ENCODE assay signal across 19 cellular contexts in the genomic region with DNA sequence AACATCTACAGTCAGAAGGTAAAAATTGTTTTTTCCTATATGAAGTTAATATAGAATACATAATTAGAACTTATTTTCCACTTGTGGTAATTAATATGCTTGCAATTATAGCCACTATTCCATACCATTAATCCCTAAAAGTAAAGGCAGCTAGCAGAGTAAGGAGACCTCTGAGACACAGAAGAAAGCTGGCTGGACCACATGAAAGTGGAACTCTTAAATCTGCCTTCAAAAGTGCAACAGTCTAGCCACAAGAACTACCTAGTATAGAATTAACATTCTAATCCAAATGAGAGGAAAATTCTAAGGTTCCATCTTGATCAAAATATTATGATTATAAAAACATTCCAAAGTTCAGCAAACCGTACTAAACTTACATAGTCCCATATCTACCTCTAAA. TPM values are rescaled to one million over a fixed set of nuclear protein-coding genes. Genes with fewer than 3 reads are reported as not detected.
DNase-seq lines count a peak whose midpoint lies in the region; ATAC-seq, FAIRE-seq and TF ChIP-seq lines count a peak whose summit lies in the region.
"Had no signal": no experiment of that assay in that cellular context is flagged by ENCODE, and none has a peak within 500 bp of the region (broad histone marks: within the 10 kb centered on the region; RNA-seq: fewer than 3 reads in every experiment).

No MANE protein-coding gene starts in this region.

- no peaks in the 10 kb centered on the region for H3F3A ChIP-seq in MM.1S (ENCODE audit: insufficient read depth, low read length)

- TF ChIP-seq EP300 in K562 (IDR thresholded peaks at IDR 0.05; ENCODE audit: low read length), result no peak

- no peak for TF ChIP-seq RAD21 in K562 (CRISPR knock-in tag; conservative IDR thresholded peaks at IDR 0.05 in 1 of 2, IDR thresholded peaks at IDR 0.05 in 1 of 2)

- H3K9me3 ChIP-seq in MM.1S (replicated peaks; ENCODE audit: insufficient read depth, low read length) (no peaks in the 10 kb centered on the region), K562 (replicated peaks; ENCODE audit: control insufficient read depth, insufficient read depth, low read depth, low read length) (no peaks in the 10 kb centered on the region), mesenchymal stem cell (ENCODE audit: control insufficient read depth, low read length) (no peaks in the 10 kb centered on the region), breast epithelium (no peaks in the 10 kb centered on the region)

- H3K27me3 ChIP-seq in MM.1S (replicated peaks; ENCODE audit: insufficient read depth, low read length) (no peaks in the 10 kb centered on the region), K562 (ENCODE audit: control insufficient read depth in 2 of 2, insufficient read depth in 2 of 2, low read length in 2 of 2) (no peaks in the 10 kb centered on the region), mesenchymal stem cell (ENCODE audit: control insufficient read depth in 1 of 2, insufficient read depth in 1 of 2, low read length in 2 of 2) (no peaks in the 10 kb centered on the region), breast epithelium (no peaks in the 10 kb centered on the region)

- TF ChIP-seq POLR2A in K562 (conservative IDR thresholded peaks at IDR 0.05) (no peak), breast epithelium (IDR thresholded peaks at IDR 0.05) (no peak)

- no peak overlapping the region for H3K4me3 ChIP-seq in MM.1S (ENCODE audit: low read length)
- no peak overlapping the region for H3K4me3 ChIP-seq in K562
- H3K4me3 ChIP-seq in mesenchymal stem cell (ENCODE audit: insufficient read depth in 1 of 2, low read depth in 1 of 2, low read length in 2 of 2), result no peak overlapping the region
- H3K4me3 ChIP-seq in breast epithelium, result no peak overlapping the region
- H3K4me3 ChIP-seq: GM23248 had no signal

- H2BK15ac ChIP-seq in mesenchymal stem cell (ENCODE audit: low read depth, poor library complexity, severe bottlenecking), result no peak overlapping the region

- no peak overlapping the region for H3K27ac ChIP-seq in MM.1S (ENCODE audit: low read length)
- peak overlapping the region; percentile 80; the same call in 1 of the 3 replicates for H3K27ac ChIP-seq in K562 (ENCODE audit: extremely low read depth, low read depth, low read length)
- peak overlapping the region; percentile 54 for H3K27ac ChIP-seq in mesenchymal stem cell (ENCODE audit: low read length, poor library complexity, severe bottlenecking)
- H3K27ac ChIP-seq in breast epithelium, result no peak overlapping the region
- H3K27ac ChIP-seq: GM23248 had no signal

- CTCF ChIA-PET in K562 (lab: Yijun Ruan, JAX; ENCODE audit: low intra/inter-chr PET ratio), result no interaction called here

- H3K9me1 ChIP-seq in K562 (ENCODE audit: control insufficient read depth, insufficient read depth, low read length), result no peaks in the 10 kb centered on the region

- no peak overlapping the region for H3K14ac ChIP-seq in mesenchymal stem cell (ENCODE audit: low read length in 2 of 2)

- no peak for FAIRE-seq in K562 (lab: Jason Lieb, UNC)
- FAIRE-seq: G401.6, GM12891, GM18507, H1 had no signal

- no peaks in the 10 kb centered on the region for H3K79me2 ChIP-seq in MM.1S (ENCODE audit: low read length)
- peaks cover 80% of the 10 kb centered on the region for H3K79me2 ChIP-seq in K562 (ENCODE audit: control insufficient read depth, insufficient read depth, low read length)

- H2BK120ac ChIP-seq in mesenchymal stem cell (ENCODE audit: low read depth, low read length), result no peak overlapping the region

- no peak overlapping the region for H3K9ac ChIP-seq in MM.1S (ENCODE audit: low read length)
- H3K9ac ChIP-seq in K562 (ENCODE audit: insufficient read depth in 1 of 2, low read depth in 2 of 2, low read length in 2 of 2), result peak overlapping the region in 1 of 2 experiments; percentile 13; a peak in 1 of 4 replicates
- H3K9ac ChIP-seq in mesenchymal stem cell (ENCODE audit: low read length), result no peak overlapping the region
- H3K9ac ChIP-seq: GM23248 had no signal

- no peak overlapping the region for H2AFZ ChIP-seq in MM.1S (ENCODE audit: low read length)
- H2AFZ ChIP-seq in K562 (ENCODE audit: low read depth, low read length), result no peak overlapping the region
- H2AFZ ChIP-seq in mesenchymal stem cell (ENCODE audit: low read depth, low read length), result no peak overlapping the region
- H2AFZ ChIP-seq: GM23248 had no signal

- POLR2A ChIA-PET in K562 (lab: Yijun Ruan, JAX), result interaction anchor here (0.8 to 1.3 kb wide), 3 partner anchors 10 to 38 kb away, joined by 3 to 4 read pairs (median 3); a partner anchor contains a TSS

- ATAC-seq in K562, result no peak
- no peak for ATAC-seq in HG02938 (IDR thresholded peaks at IDR 0.05; ENCODE audit: unreplicated experiment)
- no peak for ATAC-seq in HG03025 (IDR thresholded peaks at IDR 0.05; ENCODE audit: low FRiP score, unreplicated experiment)

- H3K36me3 ChIP-seq in MM.1S (replicated peaks; ENCODE audit: insufficient read depth, low read length) (no peaks in the 10 kb centered on the region), K562 (ENCODE audit: control insufficient read depth, insufficient read depth, low read length) (peaks cover 15% of the 10 kb centered on the region; the same call in 2 of the 3 replicates), mesenchymal stem cell (ENCODE audit: control insufficient read depth in 1 of 2, insufficient read depth in 2 of 2, low read depth in 1 of 2, low read length in 2 of 2) (no peaks in the 10 kb centered on the region), breast epithelium (no peaks in the 10 kb centered on the region)

- H3K79me1 ChIP-seq in mesenchymal stem cell (replicated peaks; ENCODE audit: low read length, poor library complexity, severe bottlenecking), result peaks cover 11% of the 10 kb centered on the region

- H4K91ac ChIP-seq in mesenchymal stem cell (ENCODE audit: low read length), result no peak overlapping the region

- intact Hi-C loops in K562 (cut with micrococcal nuclease), result no loop called here
- intact Hi-C loops in breast epithelium (cut with DNase I; ENCODE audit: low total_unique reads), result no loop called here

- no peaks in the 10 kb centered on the region for H3K9me2 ChIP-seq in MM.1S (replicated peaks; ENCODE audit: insufficient read depth, low read length)

- no peaks in the 10 kb centered on the region for H4K20me1 ChIP-seq in MM.1S (ENCODE audit: insufficient read depth, low read length)
- peaks cover 6% of the 10 kb centered on the region; the same call in 1 of the 2 replicates for H4K20me1 ChIP-seq in K562 (replicated peaks; ENCODE audit: control insufficient read depth, insufficient read depth, low read length)

- no peak overlapping the region for H2BK12ac ChIP-seq in mesenchymal stem cell (ENCODE audit: low read length in 2 of 2)

- BruUV-seq in K562 (replicated peaks; lab: Mats Ljungman, UMichigan), result no TSS peak

- H3K4me1 ChIP-seq in MM.1S (ENCODE audit: low read length), result no peaks in the 10 kb centered on the region
- H3K4me1 ChIP-seq in K562 (replicated peaks in 1 of 2; ENCODE audit: control insufficient read depth in 2 of 2, insufficient read depth in 2 of 2, low read length in 2 of 2), result peaks cover 6 to 20% of the 10 kb centered on the region in 2 experiments; a peak in 4 of 5 replicates
- peaks cover 9% of the 10 kb centered on the region for H3K4me1 ChIP-seq in mesenchymal stem cell (ENCODE audit: control insufficient read depth, insufficient read depth, low read depth, low read length)
- H3K4me1 ChIP-seq in breast epithelium, result no peaks in the 10 kb centered on the region

- no peak overlapping the region for H3K18ac ChIP-seq in mesenchymal stem cell (ENCODE audit: low read depth in 1 of 2, low read length in 2 of 2)

- no peak overlapping the region for H4K8ac ChIP-seq in mesenchymal stem cell (ENCODE audit: low read length)

- no peak overlapping the region for H3K23ac ChIP-seq in mesenchymal stem cell (ENCODE audit: low read length in 2 of 2)

- H2AK5ac ChIP-seq in mesenchymal stem cell (ENCODE audit: low read length, severe bottlenecking), result no peak overlapping the region

- H3K4me2 ChIP-seq in MM.1S (ENCODE audit: low read depth, low read length) (no peak overlapping the region), K562 (ENCODE audit: insufficient read depth, low read length) (no peak overlapping the region), mesenchymal stem cell (ENCODE audit: low read length, poor library complexity, severe bottlenecking) (no peak overlapping the region)

- 86% methylated on average over 1 of the region's 1 CpG for WGBS in K562 (ENCODE audit: insufficient coverage, low coverage, missing lambda C conversion rate)
- no CpG with 5 or more reads among the region's 1 CpG for WGBS in mesenchymal stem cell

- TF ChIP-seq CTCF in MM.1S (IDR thresholded peaks at IDR 0.05; ENCODE audit: low read length) (no peak), K562 (IDR thresholded peaks at IDR 0.05 in 2 of 3, conservative IDR thresholded peaks at IDR 0.05 in 1 of 3; ENCODE audit: insufficient read depth in 2 of 3, low read depth in 1 of 3, low read length in 3 of 3) (no peak), breast epithelium (IDR thresholded peaks at IDR 0.05) (no peak)

- in situ Hi-C loops in K562 (cut with MboI), result loop anchor here (5.0 kb wide), 1 partner anchor 110 kb away; no protein-coding TSS in a partner anchor

- no peak overlapping the region for H3K4ac ChIP-seq in mesenchymal stem cell (ENCODE audit: low read depth in 1 of 2, low read length in 2 of 2)

- H2BK5ac ChIP-seq in mesenchymal stem cell (ENCODE audit: low read depth, low read length, poor library complexity, severe bottlenecking), result no peak overlapping the region

- DNase-seq in MM.1S, result peak; percentile 25
- no peak for DNase-seq in K562 (ENCODE audit: extremely low read depth in 1 of 4, low spot score in 3 of 4)
- no peak for DNase-seq in mesenchymal stem cell
- no peak for DNase-seq in breast epithelium (ENCODE audit: low spot score in 2 of 2)
- DNase-seq: C1 segment of cervical spinal cord; Calu3; CD4-positive, alpha-beta memory T cell; COR-L47; DMS53; DMS79 treated with DMSO at 0.1 percent for 48 hours; H7; HCEC 1CT had no signal

RNA-seq across cellular contexts. Expression of a gene that starts 37.6 kb away (rescaled TPM):
- total RNA-seq in K562 (2011; cell fraction: chromatin; rRNA removed; ENCODE audit: low replicate concordance), result 218 and 235 TPM in 2 replicates
- 124 and 166 TPM in 2 replicates for total RNA-seq in K562 (2011; cell fraction: nucleolus; rRNA removed)
- 179 and 212 TPM in 2 replicates for total RNA-seq in K562 (2011; cell fraction: nucleoplasm; rRNA removed)
- total RNA-seq in K562 (2014; rRNA removed) (45.9 and 46.7 TPM in 2 replicates), K562 (2014; rRNA removed; fragmentation: Illumina TruSeq; extraction: Trizol) (64.0 and 71.2 TPM in 2 replicates), K562 (2015; rRNA removed; fragmentation: Illumina TruSeq; extraction: Trizol) (40.0 and 46.1 TPM in 2 replicates), K562 (2021) (54.1 and 58.7 TPM in 2 replicates), breast epithelium (10 to 100 TPM; 29.0 to 65.0 (median 42.9) TPM)
- polyA plus RNA-seq in K562 (2011; rRNA removed) (59.5 and 60.1 TPM in 2 replicates), K562 (2014; fragmentation: Illumina TruSeq; extraction: Trizol) (71.8 and 80.4 TPM in 2 replicates), K562 (2014; fragmentation: Nextera tagmentation; extraction: Ambion mirVana) (10 to 100 TPM; 18.5 to 22.4 TPM), K562 (2014; rRNA removed) (57.0 and 60.0 TPM in 2 replicates)
- polyA plus RNA-seq in K562 (2011; cell fraction: cytosol; rRNA removed), result 24.8 and 46.7 TPM in 2 replicates
- polyA plus RNA-seq in K562 (2011; cell fraction: nucleus; rRNA removed), result 29.3 and 46.0 TPM in 2 replicates
- 45.4 and 47.0 TPM in 2 replicates for polyA plus RNA-seq in K562 (2012)
- 135 and 180 TPM in 2 replicates for polyA minus RNA-seq in K562 (2011; rRNA and poly(A)+ RNA removed)
- polyA minus RNA-seq in K562 (2011; cell fraction: cytosol; rRNA and poly(A)+ RNA removed), result 39.2 and 48.3 TPM in 2 replicates
- 201 and 315 TPM in 2 replicates for polyA minus RNA-seq in K562 (2011; cell fraction: nucleus; rRNA and poly(A)+ RNA removed)
- polyA plus RNA-seq in mesenchymal stem cell (2013, experiment 1 of 2), result 13.9 TPM
- polyA plus RNA-seq in mesenchymal stem cell (2013, experiment 2 of 2), result 14.1 TPM

Comparison
In these comparisons a context has a peak if more than half of its experiments do, and no peak if none do; other contexts are left out.
1. H3K27ac ChIP-seq: peak in K562 (single experiment) and mesenchymal stem cell (single experiment); none in MM.1S (single experiment) and breast epithelium (0 of 2).